In the genomic region with DNA sequence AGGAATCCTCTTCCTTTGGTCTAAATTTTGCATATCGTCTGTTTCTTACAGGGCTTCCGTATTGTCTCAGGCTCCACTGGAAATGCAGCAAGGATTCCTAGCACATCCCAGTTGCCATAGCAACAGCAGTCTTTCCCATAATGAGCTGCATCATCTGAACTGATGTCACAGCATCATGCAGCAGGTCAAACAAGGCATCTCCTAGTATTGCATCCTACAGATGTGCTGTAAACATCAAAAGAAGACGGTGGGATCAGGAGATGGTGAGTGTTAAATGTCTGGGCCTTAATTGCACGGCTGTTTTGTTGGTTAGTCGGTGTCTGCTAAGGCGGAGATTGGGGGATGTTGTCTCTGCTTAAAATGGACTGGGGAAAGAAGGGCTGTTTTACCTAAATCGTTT, we compare ENCODE assay signal across 14 cellular contexts. TPM values are rescaled to one million over a fixed set of nuclear protein-coding genes. Genes with fewer than 3 reads are reported as not detected.
DNase-seq lines count a peak whose midpoint lies in the region; ATAC-seq and TF ChIP-seq lines count a peak whose summit lies in the region.
"Had no signal": no experiment of that assay in that cellular context is flagged by ENCODE, and none has a peak within 500 bp of the region (broad histone marks: within the 10 kb centered on the region; RNA-seq: fewer than 3 reads in every experiment).

A gene with protein sequence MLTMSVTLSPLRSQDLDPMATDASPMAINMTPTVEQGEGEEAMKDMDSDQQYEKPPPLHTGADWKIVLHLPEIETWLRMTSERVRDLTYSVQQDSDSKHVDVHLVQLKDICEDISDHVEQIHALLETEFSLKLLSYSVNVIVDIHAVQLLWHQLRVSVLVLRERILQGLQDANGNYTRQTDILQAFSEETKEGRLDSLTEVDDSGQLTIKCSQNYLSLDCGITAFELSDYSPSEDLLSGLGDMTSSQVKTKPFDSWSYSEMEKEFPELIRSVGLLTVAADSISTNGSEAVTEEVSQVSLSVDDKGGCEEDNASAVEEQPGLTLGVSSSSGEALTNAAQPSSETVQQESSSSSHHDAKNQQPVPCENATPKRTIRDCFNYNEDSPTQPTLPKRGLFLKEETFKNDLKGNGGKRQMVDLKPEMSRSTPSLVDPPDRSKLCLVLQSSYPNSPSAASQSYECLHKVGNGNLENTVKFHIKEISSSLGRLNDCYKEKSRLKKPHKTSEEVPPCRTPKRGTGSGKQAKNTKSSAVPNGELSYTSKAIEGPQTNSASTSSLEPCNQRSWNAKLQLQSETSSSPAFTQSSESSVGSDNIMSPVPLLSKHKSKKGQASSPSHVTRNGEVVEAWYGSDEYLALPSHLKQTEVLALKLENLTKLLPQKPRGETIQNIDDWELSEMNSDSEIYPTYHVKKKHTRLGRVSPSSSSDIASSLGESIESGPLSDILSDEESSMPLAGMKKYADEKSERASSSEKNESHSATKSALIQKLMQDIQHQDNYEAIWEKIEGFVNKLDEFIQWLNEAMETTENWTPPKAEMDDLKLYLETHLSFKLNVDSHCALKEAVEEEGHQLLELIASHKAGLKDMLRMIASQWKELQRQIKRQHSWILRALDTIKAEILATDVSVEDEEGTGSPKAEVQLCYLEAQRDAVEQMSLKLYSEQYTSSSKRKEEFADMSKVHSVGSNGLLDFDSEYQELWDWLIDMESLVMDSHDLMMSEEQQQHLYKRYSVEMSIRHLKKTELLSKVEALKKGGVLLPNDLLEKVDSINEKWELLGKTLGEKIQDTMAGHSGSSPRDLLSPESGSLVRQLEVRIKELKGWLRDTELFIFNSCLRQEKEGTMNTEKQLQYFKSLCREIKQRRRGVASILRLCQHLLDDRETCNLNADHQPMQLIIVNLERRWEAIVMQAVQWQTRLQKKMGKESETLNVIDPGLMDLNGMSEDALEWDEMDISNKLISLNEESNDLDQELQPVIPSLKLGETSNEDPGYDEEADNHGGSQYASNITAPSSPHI (N-terminal part only) (plus strand): TSS at position 153 of the 400 bp plus-strand sequence. CDS start 104,196 bp downstream, outside the sequence.

- CTCF ChIA-PET in Caco-2 (lab: Charles Lee), result no interaction called here

- BruUV-seq in Caco-2 (replicated peaks; lab: Mats Ljungman, UMichigan), result no TSS peak

- no peaks in the 10 kb centered on the region for H3K27me3 Mint-ChIP-seq in neural progenitor cell (ENCODE audit: insufficient read depth, low read depth)
- H3K27me3 Mint-ChIP-seq in Caco-2 (ENCODE audit: insufficient read depth, unreplicated experiment), result no peaks in the 10 kb centered on the region
- H3K27me3 Mint-ChIP-seq: stimulated activated naive CD8-positive, alpha-beta T cell treated with anti-CD3 and anti-CD28 coated beads, Interleukin-15, Interleukin-2, amounts not matched to agents 100 ng/mL and 50 ng/mL, for 24 hours had no signal

- H3K4me3 ChIP-seq in neural progenitor cell (no peak within 1 kb of the TSS), suprapubic skin (no peak within 1 kb of the TSS), Caco-2 (ENCODE audit: low read depth, low read length) (no peak within 1 kb of the TSS), mucosa of descending colon (no peak within 1 kb of the TSS)
- H3K4me3 ChIP-seq: esophagus squamous epithelium, lung had no signal

- H3K4me3 Mint-ChIP-seq in neural progenitor cell (peak within 1 kb of the TSS; percentile 82), Caco-2 (ENCODE audit: unreplicated experiment) (no peak within 1 kb of the TSS)
- H3K4me3 Mint-ChIP-seq: B cell; stimulated activated naive CD8-positive, alpha-beta T cell treated with anti-CD3 and anti-CD28 coated beads, Interleukin-15, Interleukin-2, amounts not matched to agents 100 ng/mL and 50 ng/mL, for 24 hours had no signal

- H3K4me2 ChIP-seq in neural progenitor cell, result peak within 1 kb of the TSS; percentile 71

- no peak for ATAC-seq in GM18858 (IDR thresholded peaks at IDR 0.05; ENCODE audit: unreplicated experiment)
- no peak for ATAC-seq in mucosa of descending colon

- H3K9me3 Mint-ChIP-seq in neural progenitor cell, result no peaks in the 10 kb centered on the region
- H3K9me3 Mint-ChIP-seq in Caco-2 (ENCODE audit: unreplicated experiment), result no peaks in the 10 kb centered on the region

- TF ChIP-seq POLR2A in suprapubic skin (IDR thresholded peaks at IDR 0.05), result no peak

- no peaks in the 10 kb centered on the region for H3K36me3 Mint-ChIP-seq in neural progenitor cell
- H3K36me3 Mint-ChIP-seq in Caco-2 (ENCODE audit: insufficient read depth, unreplicated experiment), result no peaks in the 10 kb centered on the region

- no peaks in the 10 kb centered on the region for H4K20me1 ChIP-seq in neural progenitor cell (ENCODE audit: low read depth)

- TF ChIP-seq CTCF in neural progenitor cell (IDR thresholded peaks at IDR 0.05) (no peak), suprapubic skin (IDR thresholded peaks at IDR 0.05) (no peak), Caco-2 (IDR thresholded peaks at IDR 0.05; ENCODE audit: insufficient read depth in 1 of 2, low read depth in 1 of 2, low read length in 1 of 2, severe bottlenecking in 1 of 2, unreplicated experiment in 1 of 2) (no peak), mucosa of descending colon (IDR thresholded peaks at IDR 0.05) (no peak)

- WGBS in suprapubic skin, result 67% methylated on average over 7 of the region's 7 CpGs

- no peak for TF ChIP-seq EP300 in suprapubic skin (IDR thresholded peaks at IDR 0.05)

- peak within 1 kb of the TSS; percentile 96 for H3K27ac Mint-ChIP-seq in neural progenitor cell
- no peak within 1 kb of the TSS for H3K27ac Mint-ChIP-seq in Caco-2 (ENCODE audit: unreplicated experiment)
- H3K27ac Mint-ChIP-seq: B cell; stimulated activated naive CD8-positive, alpha-beta T cell treated with anti-CD3 and anti-CD28 coated beads, Interleukin-15, Interleukin-2, amounts not matched to agents 100 ng/mL and 50 ng/mL, for 24 hours had no signal

- H3F3A ChIP-seq in neural progenitor cell (ENCODE audit: low read depth), result peaks cover 31% of the 10 kb centered on the region

- no peak within 1 kb of the TSS for H3K9ac ChIP-seq in neural progenitor cell

- no peaks in the 10 kb centered on the region for H3K9me3 ChIP-seq in neural progenitor cell (ENCODE audit: low read depth)
- no peaks in the 10 kb centered on the region for H3K9me3 ChIP-seq in suprapubic skin
- H3K9me3 ChIP-seq in Caco-2, result no peaks in the 10 kb centered on the region
- no peaks in the 10 kb centered on the region for H3K9me3 ChIP-seq in mucosa of descending colon
- H3K9me3 ChIP-seq: esophagus squamous epithelium had no signal

- H3K79me2 ChIP-seq in neural progenitor cell (ENCODE audit: low read depth), result no peaks in the 10 kb centered on the region

- intact Hi-C loops in Caco-2 (cut with micrococcal nuclease; ENCODE audit: unreplicated experiment) (no loop called here), mucosa of descending colon (cut with DNase I, micrococcal nuclease) (no loop called here)

- peak within 1 kb of the TSS; percentile 82 for H2AFZ ChIP-seq in neural progenitor cell (replicated peaks)

- H3K36me3 ChIP-seq in neural progenitor cell (no peaks in the 10 kb centered on the region), suprapubic skin (no peaks in the 10 kb centered on the region), Caco-2 (ENCODE audit: control insufficient read depth, insufficient read depth, low read length) (no peaks in the 10 kb centered on the region), mucosa of descending colon (ENCODE audit: low read depth) (no peaks in the 10 kb centered on the region)
- H3K36me3 ChIP-seq: esophagus squamous epithelium had no signal

- H3K4me1 ChIP-seq in neural progenitor cell, result peaks cover 54% of the 10 kb centered on the region
- H3K4me1 ChIP-seq in suprapubic skin, result no peaks in the 10 kb centered on the region
- peaks cover 16% of the 10 kb centered on the region for H3K4me1 ChIP-seq in Caco-2
- H3K4me1 ChIP-seq in mucosa of descending colon (ENCODE audit: low read depth), result peaks cover 6% of the 10 kb centered on the region

- no peaks in the 10 kb centered on the region for H3K27me3 ChIP-seq in neural progenitor cell
- no peaks in the 10 kb centered on the region for H3K27me3 ChIP-seq in suprapubic skin
- H3K27me3 ChIP-seq in Caco-2 (replicated peaks; ENCODE audit: control insufficient read depth, insufficient read depth, low read length), result no peaks in the 10 kb centered on the region
- H3K27me3 ChIP-seq: esophagus squamous epithelium had no signal

- POLR2A ChIA-PET in Caco-2 (lab: Charles Lee), result interaction anchor here (0.6 kb wide), 1 partner anchor 599 kb away, joined by 3 read pairs; no protein-coding TSS in a partner anchor

- peaks cover 49% of the 10 kb centered on the region for H3K4me1 Mint-ChIP-seq in neural progenitor cell
- H3K4me1 Mint-ChIP-seq in Caco-2 (ENCODE audit: low read depth, unreplicated experiment), result peaks cover 10% of the 10 kb centered on the region
- H3K4me1 Mint-ChIP-seq: B cell had no signal

- peak; percentile 64 for DNase-seq in COR-L47 (lab: John Stamatoyannopoulos, UW)
- peak; percentile 91 for DNase-seq in NCI-H748 (lab: John Stamatoyannopoulos, UW; ENCODE audit: unreplicated experiment)
- DNase-seq in globus pallidus (ENCODE audit: low spot score), result peak; percentile 94
- peak; percentile 84 for DNase-seq in neural progenitor cell (ENCODE audit: low spot score)
- DNase-seq in suprapubic skin (ENCODE audit: low spot score in 2 of 2), result no peak
- no peak for DNase-seq in Caco-2
- no peak for DNase-seq in mucosa of descending colon
- DNase-seq: esophagus squamous epithelium, NCI-H446 treated with DMSO at 0.1 percent for 48 hours, T-helper 2 cell had no signal

- H3K27ac ChIP-seq in neural progenitor cell (peak within 1 kb of the TSS; percentile 86), suprapubic skin (no peak within 1 kb of the TSS)
- H3K27ac ChIP-seq: esophagus squamous epithelium had no signal

RNA-seq across cellular contexts. Expression of the gene that starts here (rescaled TPM):
- 3.7 and 7.3 TPM in 2 replicates for total RNA-seq in neural progenitor cell (ENCODE audit: low replicate concordance)
- total RNA-seq in suprapubic skin, result 10 to 100 TPM in 1 of 4 donors, 1 to 10 TPM in 3; 2.0 to 11.0 (median 4.2) TPM
- 3.0 and 3.4 TPM in 2 replicates for total RNA-seq in Caco-2 (2022)
- total RNA-seq in mucosa of descending colon, result 10 to 100 TPM in 1 of 3 donors, 1 to 10 TPM in 2; 4.2 to 30.8 (median 5.4) TPM

Comparison
In these comparisons a context has a peak if more than half of its experiments do, and no peak if none do; other contexts are left out.
1. DNase-seq: peak in COR-L47 (single experiment), NCI-H748 (single experiment), globus pallidus (single experiment) and neural progenitor cell (single experiment); none in suprapubic skin (0 of 2), Caco-2 (0 of 2) and mucosa of descending colon (0 of 3).